33 cellular contexts compared by ENCODE assay signal in the genomic region with DNA sequence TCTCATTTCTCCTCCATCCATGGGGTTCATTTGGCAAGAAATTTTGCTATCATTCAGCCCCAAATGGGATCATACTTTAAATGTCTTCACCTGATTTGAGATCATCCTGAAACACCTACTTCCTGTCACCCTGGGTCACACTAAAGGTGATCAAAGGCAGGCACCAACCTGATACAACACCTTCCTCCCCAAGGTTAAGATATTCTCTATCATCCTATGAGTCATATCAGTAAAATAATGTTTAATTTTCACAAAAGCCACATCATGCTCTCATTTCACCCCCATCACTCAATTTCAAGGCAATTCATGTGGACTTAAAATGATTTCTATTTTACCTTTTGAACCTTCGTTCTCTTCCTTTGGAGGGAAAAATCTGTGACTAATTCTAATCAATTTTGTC.
"Had no signal": no experiment of that assay in that cellular context is flagged by ENCODE, and none has a peak within 500 bp of the region (broad histone marks: within the 10 kb centered on the region; RNA-seq: fewer than 3 reads in every experiment).

No MANE protein-coding gene starts in this region.

- H3K4me3 Mint-ChIP-seq: activated B cell treated with CpG ODN at 0.5 μM for 24 hours; activated CD4-positive, alpha-beta memory T cell treated with anti-CD3 and anti-CD28 coated beads for 36 hours; activated CD4-positive, alpha-beta T cell treated with anti-CD3 and anti-CD28 coated beads, Interleukin-2, amount 10 ng/mL, durations not matched to agents 24 days and 14 days; activated CD8-positive, alpha-beta T cell treated with anti-CD3 and anti-CD28 coated beads for 36 hours; activated naive CD4-positive, alpha-beta T cell treated with anti-CD3 and anti-CD28 coated beads for 36 hours; activated naive CD8-positive, alpha-beta T cell treated with anti-CD3 and anti-CD28 coated beads for 36 hours; activated T-cell treated with anti-CD3 and anti-CD28 coated beads, Interleukin-2, amount 50 U/mL, for 4 hours; activated T-cell treated with anti-CD3 and anti-CD28 coated beads, Interleukin-2, amount 50 U/mL, for 72 hours; activated T-helper 1 cell treated with anti-CD3 and anti-CD28 coated beads, Interleukin-12 subunit alpha, Interleukin-12 subunit beta, Interleukin-2, Interleukin-4 antibody, amounts not matched to agents 30 ng/mL and 10 ng/mL and 1 ng/mL, durations not matched to agents 14 hours and 24 hours and 36 hours; activated T-helper 17 cell treated with anti-CD3 and anti-CD28 coated beads, Interleukin-2, amount 50 U/mL, for 72 hours; T-helper 2 cell treated with Interferon-gamma antibody and Interleukin-4, amounts not matched to agents 5 μg/mL and 100 μg/mL, for 36 hours had no signal

- H3K4me1 ChIP-seq: adrenal gland, body of pancreas, breast epithelium had no signal

- H3K27me3 ChIP-seq: adrenal gland, body of pancreas, brain microvascular endothelial cell, breast epithelium had no signal

- H3K36me3 Mint-ChIP-seq: activated CD4-positive, alpha-beta memory T cell treated with anti-CD3 and anti-CD28 coated beads for 36 hours; activated naive CD8-positive, alpha-beta T cell treated with anti-CD3 and anti-CD28 coated beads for 36 hours had no signal

- H3K27ac Mint-ChIP-seq: activated B cell treated with CpG ODN at 0.5 μM for 24 hours; activated CD4-positive, alpha-beta memory T cell treated with anti-CD3 and anti-CD28 coated beads for 36 hours; activated CD4-positive, alpha-beta T cell treated with anti-CD3 and anti-CD28 coated beads, Interleukin-2, amount 10 ng/mL, durations not matched to agents 24 days and 14 days; activated CD8-positive, alpha-beta T cell treated with anti-CD3 and anti-CD28 coated beads for 36 hours; activated naive CD4-positive, alpha-beta T cell treated with anti-CD3 and anti-CD28 coated beads for 36 hours; activated naive CD4-positive, alpha-beta T cell treated with anti-CD3 and anti-CD28 coated beads, Interleukin-2, amount 50 U/mL, for 72 hours; activated naive CD8-positive, alpha-beta T cell treated with anti-CD3 and anti-CD28 coated beads for 36 hours; activated T-cell treated with anti-CD3 and anti-CD28 coated beads, Interleukin-2, amount 50 U/mL, for 72 hours; activated T-helper 1 cell treated with anti-CD3 and anti-CD28 coated beads, Interleukin-12 subunit alpha, Interleukin-12 subunit beta, Interleukin-2, Interleukin-4 antibody, amounts not matched to agents 30 ng/mL and 10 ng/mL and 1 ng/mL, durations not matched to agents 14 hours and 24 hours and 36 hours; activated T-helper 17 cell treated with anti-CD3 and anti-CD28 coated beads, Interleukin-2, amount 50 U/mL, for 72 hours; T-helper 2 cell treated with Interferon-gamma antibody and Interleukin-4, amounts not matched to agents 5 μg/mL and 100 μg/mL, for 36 hours had no signal

- H3K9me3 Mint-ChIP-seq: activated CD8-positive, alpha-beta T cell treated with anti-CD3 and anti-CD28 coated beads for 36 hours; activated naive CD4-positive, alpha-beta T cell treated with anti-CD3 and anti-CD28 coated beads for 36 hours; activated naive CD8-positive, alpha-beta T cell treated with anti-CD3 and anti-CD28 coated beads for 36 hours; activated T-helper 1 cell treated with anti-CD3 and anti-CD28 coated beads, Interleukin-12 subunit alpha, Interleukin-12 subunit beta, Interleukin-2, Interleukin-4 antibody, amounts not matched to agents 30 ng/mL and 10 ng/mL and 1 ng/mL, durations not matched to agents 14 hours and 24 hours and 36 hours; T-helper 2 cell treated with Interferon-gamma antibody and Interleukin-4, amounts not matched to agents 5 μg/mL and 100 μg/mL, for 36 hours had no signal

- H3K27ac ChIP-seq: adrenal gland, body of pancreas, brain microvascular endothelial cell, breast epithelium, VCaP had no signal

- ATAC-seq: activated CD8-positive, alpha-beta T cell treated with anti-CD3 and anti-CD28 coated beads for 36 hours; activated naive CD4-positive, alpha-beta T cell treated with anti-CD3 and anti-CD28 coated beads, Interleukin-2, amount 50 U/mL, for 72 hours; activated T-cell treated with anti-CD3 and anti-CD28 coated beads, Interleukin-2, amount 50 U/mL, for 4 hours; activated T-cell treated with anti-CD3 and anti-CD28 coated beads, Interleukin-2, amount 50 U/mL, for 72 hours; activated T-helper 17 cell treated with anti-CD3 and anti-CD28 coated beads, Interleukin-2, amount 50 U/mL, for 72 hours; body of pancreas had no signal

- H3K4me1 Mint-ChIP-seq: activated B cell treated with CpG ODN at 0.5 μM for 24 hours; activated CD4-positive, alpha-beta T cell treated with anti-CD3 and anti-CD28 coated beads, Interleukin-2, amount 10 ng/mL, durations not matched to agents 24 days and 14 days; activated naive CD8-positive, alpha-beta T cell treated with anti-CD3 and anti-CD28 coated beads for 36 hours; activated T-helper 17 cell treated with anti-CD3 and anti-CD28 coated beads, Interleukin-2, amount 50 U/mL, for 72 hours had no signal

- H3K36me3 ChIP-seq: adrenal gland, brain microvascular endothelial cell, breast epithelium had no signal

- DNase-seq: activated B cell treated with CpG ODN at 0.5 μM for 24 hours; activated CD4-positive, alpha-beta memory T cell treated with anti-CD3 and anti-CD28 coated beads for 36 hours; activated CD4-positive, alpha-beta T cell treated with anti-CD3 and anti-CD28 coated beads for 4 hours; activated CD4-positive, alpha-beta T cell treated with anti-CD3 and anti-CD28 coated beads, Interleukin-2, amount 10 ng/mL, durations not matched to agents 24 days and 14 days; activated CD4-positive, alpha-beta T cell treated with anti-CD3 and anti-CD28 coated beads, Interleukin-2, amount 50 U/mL, for 1 hour; activated CD4-positive, alpha-beta T cell treated with anti-CD3 and anti-CD28 coated beads, Interleukin-2, amount 50 U/mL, for 4 hours; activated CD4-positive, CD25-positive, alpha-beta regulatory T cell treated with anti-CD3 and anti-CD28 coated beads, Interleukin-2, amount 50 U/mL, for 72 hours; activated CD8-positive, alpha-beta memory T cell treated with anti-CD3 and anti-CD28 coated beads, Interleukin-2, amount 50 U/mL, for 4 hours; activated CD8-positive, alpha-beta T cell treated with anti-CD3 and anti-CD28 coated beads for 36 hours; activated effector memory CD4-positive, alpha-beta T cell treated with anti-CD3 and anti-CD28 coated beads, Interleukin-2, amount 50 U/mL, for 16 hours; activated gamma-delta T cell treated with Interleukin-2 at 50 U/mL for 16 hours; activated naive CD4-positive, alpha-beta T cell; activated naive CD4-positive, alpha-beta T cell treated with anti-CD3 and anti-CD28 coated beads for 36 hours; activated naive CD4-positive, alpha-beta T cell treated with anti-CD3 and anti-CD28 coated beads, Interleukin-2, amount 50 U/mL, for 16 hours; activated naive CD8-positive, alpha-beta T cell treated with anti-CD3 and anti-CD28 coated beads for 36 hours; activated T-cell treated with anti-CD3 and anti-CD28 coated beads for 4 hours; activated T-cell treated with anti-CD3 and anti-CD28 coated beads, Interleukin-2, amount 50 U/mL, for 1 hour; activated T-cell treated with anti-CD3 and anti-CD28 coated beads, Interleukin-2, amount 50 U/mL, for 4 hours; activated T-cell treated with anti-CD3 and anti-CD28 coated beads, Interleukin-2, amount 50 U/mL, for 72 hours; adrenal gland; amniotic stem cell; aorta; body of pancreas; brain microvascular endothelial cell; central memory CD4-positive, alpha-beta T cell; T-helper 2 cell; T-helper 9 cell had no signal

- H3K9me3 ChIP-seq: adrenal gland, body of pancreas, breast epithelium had no signal

- H3K4me3 ChIP-seq: adrenal gland, body of pancreas, breast epithelium had no signal

- H3K27me3 Mint-ChIP-seq: activated B cell treated with CpG ODN at 0.5 μM for 24 hours; activated CD4-positive, alpha-beta memory T cell treated with anti-CD3 and anti-CD28 coated beads for 36 hours; activated CD4-positive, alpha-beta T cell treated with anti-CD3 and anti-CD28 coated beads, Interleukin-2, amount 10 ng/mL, durations not matched to agents 24 days and 14 days; activated naive CD8-positive, alpha-beta T cell treated with anti-CD3 and anti-CD28 coated beads for 36 hours; activated T-helper 17 cell treated with anti-CD3 and anti-CD28 coated beads, Interleukin-2, amount 50 U/mL, for 72 hours had no signal
